In genomic region chr12:124866195-124866882, GRCh38 we compare ENCODE assay signal across 18 cellular contexts. TPM values are rescaled to one million over a fixed set of nuclear protein-coding genes. Genes with fewer than 3 reads are reported as not detected.
A peak's percentile ranks its signal among the peaks of the same experiment; 100 is the strongest.
DNase-seq lines count a peak whose midpoint lies in the region; ATAC-seq, FAIRE-seq and TF ChIP-seq lines count a peak whose summit lies in the region.
"Had no signal": no experiment of that assay in that cellular context is flagged by ENCODE, and none has a peak within 500 bp of the region (broad histone marks: within the 10 kb centered on the region; RNA-seq: fewer than 3 reads in every experiment).

No MANE protein-coding gene starts in this region.

- H3K27me3 Mint-ChIP-seq in MCF 10A (ENCODE audit: insufficient read depth, unreplicated experiment): no peaks in the 10 kb centered on the region

- TF ChIP-seq EP300 in K562 (IDR thresholded peaks at IDR 0.05; ENCODE audit: low read length): no peak

- in situ Hi-C loops in mammary epithelial cell (cut with MboI; ENCODE audit: low sequenced_read_pairs in 2 of 2) (no loop called here), Panc1 (cut with HindIII; ENCODE audit: low pct_unique_long_range_greater_than_20kb, low sequenced_read_pairs) (no loop called here), K562 (cut with MboI) (no loop called here)

- H3K36me3 ChIP-seq in mammary epithelial cell (ENCODE audit: insufficient read depth, low read length) (no peaks in the 10 kb centered on the region), Panc1 (ENCODE audit: control insufficient read depth, insufficient read depth, low read length) (no peaks in the 10 kb centered on the region), K562 (ENCODE audit: control insufficient read depth, insufficient read depth, low read length) (peaks cover 10% of the 10 kb centered on the region; the same call in 1 of the 3 replicates)

- H3K4me2 ChIP-seq in mammary epithelial cell (ENCODE audit: insufficient read depth, low read depth, low read length) (no peak overlapping the region), K562 (ENCODE audit: insufficient read depth, low read length) (peak overlapping the region; percentile 61; the same call in 1 of the 2 replicates)

- H3K4me3 ChIP-seq in mammary epithelial cell (replicated peaks in 1 of 3; ENCODE audit: insufficient read depth in 1 of 3, low read depth in 2 of 3, low read length in 3 of 3) (no peak overlapping the region), Panc1 (ENCODE audit: low read depth in 2 of 2, low read length in 2 of 2) (no peak overlapping the region), K562 (no peak overlapping the region)
- H3K4me3 ChIP-seq: SK-N-MC had no signal

- no peaks in the 10 kb centered on the region for H3K9me1 ChIP-seq in K562 (ENCODE audit: control insufficient read depth, insufficient read depth, low read length)

- H3K9me3 ChIP-seq in mammary epithelial cell (replicated peaks; ENCODE audit: insufficient read depth, low read length) (no peaks in the 10 kb centered on the region), Panc1 (ENCODE audit: control insufficient read depth, insufficient read depth, low read depth, low read length) (no peaks in the 10 kb centered on the region), K562 (replicated peaks; ENCODE audit: control insufficient read depth, insufficient read depth, low read depth, low read length) (no peaks in the 10 kb centered on the region)

- POLR2A ChIA-PET in MCF 10A (lab: Yijun Ruan, JAX): interaction anchor here (1.2 to 1.4 kb wide), 3 partner anchors 29 to 50 kb away, joined by 3 to 5 read pairs (median 4); no protein-coding TSS in a partner anchor
- POLR2A ChIA-PET in Panc1 (lab: Charles Lee): no interaction called here
- POLR2A ChIA-PET in K562 (lab: Yijun Ruan, JAX): interaction anchor here (0.7 to 1.5 kb wide), 2 partner anchors 9 to 44 kb away, joined by 4 to 8 read pairs; no protein-coding TSS in a partner anchor

- dilution Hi-C loops in mammary epithelial cell (cut with HindIII; ENCODE audit: low sequenced_read_pairs): loop anchor here (5.0 kb wide), 2 partner anchors 51 to 79 kb away; no protein-coding TSS in a partner anchor

- H4K20me1 ChIP-seq in mammary epithelial cell (ENCODE audit: insufficient read depth, low read length) (no peaks in the 10 kb centered on the region), K562 (replicated peaks; ENCODE audit: control insufficient read depth, insufficient read depth, low read length) (peaks cover 10% of the 10 kb centered on the region; the same call in 1 of the 2 replicates)

- no peak overlapping the region for H3K9ac ChIP-seq in mammary epithelial cell (ENCODE audit: insufficient read depth, low read length)
- peak overlapping the region; percentile 64 to 81; a peak in 3 of 4 replicates for H3K9ac ChIP-seq in K562 (ENCODE audit: insufficient read depth in 1 of 2, low read depth in 2 of 2, low read length in 2 of 2)

- no peak for TF ChIP-seq POLR2A in K562 (conservative IDR thresholded peaks at IDR 0.05)

- no peak overlapping the region for H2AFZ ChIP-seq in mammary epithelial cell (ENCODE audit: low read depth, low read length)
- peak overlapping the region; percentile 94 for H2AFZ ChIP-seq in K562 (ENCODE audit: low read depth, low read length)

- intact Hi-C loops in MCF 10A (cut with micrococcal nuclease): no loop called here
- intact Hi-C loops in mammary epithelial cell (cut with micrococcal nuclease): no loop called here
- intact Hi-C loops in Panc1 (cut with micrococcal nuclease; ENCODE audit: unreplicated experiment): no loop called here
- intact Hi-C loops in K562 (cut with micrococcal nuclease): no loop called here

- peaks cover 35% of the 10 kb centered on the region for H3K4me1 Mint-ChIP-seq in MCF 10A (ENCODE audit: insufficient read depth, unreplicated experiment)

- no peaks in the 10 kb centered on the region for H3K27me3 ChIP-seq in mammary epithelial cell (ENCODE audit: insufficient read depth, low read length)
- H3K27me3 ChIP-seq in Panc1 (ENCODE audit: control insufficient read depth, insufficient read depth, low read length): no peaks in the 10 kb centered on the region
- H3K27me3 ChIP-seq in K562 (ENCODE audit: control insufficient read depth in 2 of 2, insufficient read depth in 2 of 2, low read length in 2 of 2): no peaks in the 10 kb centered on the region

- CTCF ChIA-PET in MCF 10A (lab: Yijun Ruan, JAX): interaction anchor here (0.7 to 1.2 kb wide), 2 partner anchors 39 to 40 kb away, joined by 3 to 4 read pairs; no protein-coding TSS in a partner anchor
- CTCF ChIA-PET in mammary epithelial cell (lab: Charles Lee; ENCODE audit: low non-redundant PET): no interaction called here
- CTCF ChIA-PET in Panc1 (lab: Charles Lee): interaction anchor here (0.7 kb wide), 1 partner anchor 40 kb away, joined by 4 read pairs; no protein-coding TSS in a partner anchor
- CTCF ChIA-PET in K562 (lab: Yijun Ruan, JAX; ENCODE audit: low intra/inter-chr PET ratio): no interaction called here

- no peak for FAIRE-seq in K562 (lab: Jason Lieb, UNC)
- FAIRE-seq: A204.1 had no signal

- ATAC-seq in Panc1 (no peak), K562 (no peak), GM21423 (IDR thresholded peaks at IDR 0.05; ENCODE audit: unreplicated experiment) (no peak), HG02678 (IDR thresholded peaks at IDR 0.05; ENCODE audit: unreplicated experiment) (no peak), HG03571 (IDR thresholded peaks at IDR 0.05; ENCODE audit: unreplicated experiment) (no peak)
- ATAC-seq: CD8-positive, alpha-beta T cell had no signal

- BruUV-seq in MCF 10A (replicated peaks; lab: Mats Ljungman, UMichigan): no TSS peak
- no TSS peak for BruUV-seq in mammary epithelial cell (replicated peaks; lab: Mats Ljungman, UMichigan)
- BruUV-seq in Panc1 (replicated peaks; lab: Mats Ljungman, UMichigan): no TSS peak
- BruUV-seq in K562 (replicated peaks; lab: Mats Ljungman, UMichigan): no TSS peak

- H3K27ac Mint-ChIP-seq in MCF 10A (ENCODE audit: low read depth, unreplicated experiment): peak overlapping the region; percentile 20
- H3K27ac Mint-ChIP-seq: CD8-positive, alpha-beta T cell had no signal

- H3K36me3 Mint-ChIP-seq in MCF 10A (ENCODE audit: insufficient read depth, unreplicated experiment): peaks cover 10% of the 10 kb centered on the region
- H3K36me3 Mint-ChIP-seq: CD8-positive, alpha-beta T cell; IgD-negative memory B cell had no signal

- H3K4me1 ChIP-seq in mammary epithelial cell (ENCODE audit: insufficient read depth, low read length) (peaks cover 16% of the 10 kb centered on the region), Panc1 (ENCODE audit: control insufficient read depth, insufficient read depth, low read length) (peaks cover 18% of the 10 kb centered on the region), K562 (replicated peaks in 1 of 2; ENCODE audit: control insufficient read depth in 2 of 2, insufficient read depth in 2 of 2, low read length in 2 of 2) (peaks cover 56 to 62% of the 10 kb centered on the region in 2 experiments)

- TF ChIP-seq CTCF in MCF 10A (IDR thresholded peaks at IDR 0.05; ENCODE audit: unreplicated experiment) (no peak), mammary epithelial cell (conservative IDR thresholded peaks at IDR 0.05 in 1 of 2, IDR thresholded peaks at IDR 0.05 in 1 of 2; ENCODE audit: extremely low read depth in 1 of 2, insufficient read depth in 1 of 2, low read depth in 1 of 2, low read length in 2 of 2) (no peak), Panc1 (IDR thresholded peaks at IDR 0.05) (no peak), K562 (IDR thresholded peaks at IDR 0.05 in 2 of 3, conservative IDR thresholded peaks at IDR 0.05 in 1 of 3; ENCODE audit: insufficient read depth in 2 of 3, low read depth in 1 of 3, low read length in 3 of 3) (no peak)

- H3K9me3 Mint-ChIP-seq in MCF 10A (ENCODE audit: unreplicated experiment): no peaks in the 10 kb centered on the region
- H3K9me3 Mint-ChIP-seq: CD8-positive, alpha-beta T cell; IgD-negative memory B cell had no signal

- no peak for DNase-seq in MCF 10A (ENCODE audit: unreplicated experiment)
- no peak for DNase-seq in mammary epithelial cell
- DNase-seq in Panc1 (ENCODE audit: low read depth, low spot score): no peak
- no peak for DNase-seq in K562 (ENCODE audit: extremely low read depth in 1 of 4, low spot score in 3 of 4)
- no peak for DNase-seq in T-helper 9 cell
- DNase-seq: CD8-positive, alpha-beta T cell; H7; NCI-H1048; NCI-H1694 treated with DMSO at 0.1 percent for 48 hours; NK-92 treated with Interleukin-12 subunit alpha and Interleukin-12 subunit beta, amount 100 ng/mL, for 24 hours; OCI-M1; T-helper 1 cell had no signal

- no peak for TF ChIP-seq RAD21 in K562 (CRISPR knock-in tag; conservative IDR thresholded peaks at IDR 0.05 in 1 of 2, IDR thresholded peaks at IDR 0.05 in 1 of 2)

- H3K4me3 Mint-ChIP-seq in MCF 10A (ENCODE audit: unreplicated experiment): no peak overlapping the region
- H3K4me3 Mint-ChIP-seq: CD8-positive, alpha-beta T cell had no signal

- H3K27ac ChIP-seq in mammary epithelial cell (ENCODE audit: insufficient read depth, low read depth, low read length) (no peak overlapping the region), Panc1 (ENCODE audit: low read length) (peak overlapping the region; percentile 41; the same call in 1 of the 2 replicates), K562 (ENCODE audit: extremely low read depth, low read depth, low read length) (peak overlapping the region; percentile 86)
- H3K27ac ChIP-seq: SK-N-MC had no signal

- WGBS in mammary epithelial cell (ENCODE audit: low coverage, missing lambda C conversion rate): 80% methylated on average over 9 of the region's 10 CpGs
- WGBS in K562 (ENCODE audit: insufficient coverage, low coverage, missing lambda C conversion rate): 63% methylated on average over 10 of the region's 10 CpGs

- H3K79me2 ChIP-seq in mammary epithelial cell (ENCODE audit: insufficient read depth, low read length) (peaks cover 24% of the 10 kb centered on the region), K562 (ENCODE audit: control insufficient read depth, insufficient read depth, low read length) (peaks cover 28% of the 10 kb centered on the region)

RNA-seq across cellular contexts. Expression of gene SCARB1, which starts 2.7 kb away (rescaled TPM):
- total RNA-seq in MCF 10A (2022) (48.2 and 71.0 TPM in 2 replicates), mammary epithelial cell (10 to 100 TPM; 44.8 to 60.9 TPM), Panc1 (2021; ENCODE audit: unreplicated experiment) (359 TPM), K562 (2014; rRNA removed) (52.8 and 83.0 TPM in 2 replicates), K562 (2014; rRNA removed; fragmentation: Illumina TruSeq; extraction: Trizol) (30.9 and 38.4 TPM in 2 replicates), K562 (2015; rRNA removed; fragmentation: Illumina TruSeq; extraction: Trizol) (36.0 and 38.7 TPM in 2 replicates), K562 (2021) (148 and 157 TPM in 2 replicates)
- polyA plus RNA-seq in mammary epithelial cell (122 TPM), K562 (2011; rRNA removed) (81.9 and 168 TPM in 2 replicates), K562 (2014; fragmentation: Illumina TruSeq; extraction: Trizol) (143 and 152 TPM in 2 replicates), K562 (2014; fragmentation: Nextera tagmentation; extraction: Ambion mirVana) (1 to 10 TPM in 1 of 2 experiments, under 1 TPM in 1; 0.56 to 4.7 TPM), K562 (2014; rRNA removed) (79.2 and 92.6 TPM in 2 replicates)
- polyA minus RNA-seq in mammary epithelial cell: 117 TPM
- 1,007 TPM for polyA plus RNA-seq in Panc1 (2012; ENCODE audit: insufficient read length)
- 238 and 543 TPM in 2 replicates for total RNA-seq in K562 (2011; cell fraction: chromatin; rRNA removed; ENCODE audit: low replicate concordance)
- 351 and 425 TPM in 2 replicates for total RNA-seq in K562 (2011; cell fraction: nucleolus; rRNA removed)
- total RNA-seq in K562 (2011; cell fraction: nucleoplasm; rRNA removed): 354 and 357 TPM in 2 replicates
- 161 and 163 TPM in 2 replicates for polyA plus RNA-seq in K562 (2011; cell fraction: cytosol; rRNA removed)
- polyA plus RNA-seq in K562 (2011; cell fraction: nucleus; rRNA removed): 435 and 491 TPM in 2 replicates
- polyA plus RNA-seq in K562 (2012): 87.6 and 124 TPM in 2 replicates
- polyA minus RNA-seq in K562 (2011; rRNA and poly(A)+ RNA removed): 83.0 and 106 TPM in 2 replicates
- 90.2 and 100 TPM in 2 replicates for polyA minus RNA-seq in K562 (2011; cell fraction: cytosol; rRNA and poly(A)+ RNA removed)
- 82.3 and 143 TPM in 2 replicates for polyA minus RNA-seq in K562 (2011; cell fraction: nucleus; rRNA and poly(A)+ RNA removed)

RNA-seq across cellular contexts. Expression of gene UBC, which starts 48.1 kb away (rescaled TPM):
- total RNA-seq in MCF 10A (2022): 1,485 and 1,602 TPM in 2 replicates
- total RNA-seq in mammary epithelial cell: 1,000 to 10,000 TPM; 1,187 to 2,186 TPM
- polyA plus RNA-seq in mammary epithelial cell: 3,278 TPM
- 2,197 TPM for polyA minus RNA-seq in mammary epithelial cell
- 1,725 TPM for total RNA-seq in Panc1 (2021; ENCODE audit: unreplicated experiment)
- 2,683 TPM for polyA plus RNA-seq in Panc1 (2012; ENCODE audit: insufficient read length)
- total RNA-seq in K562 (2011; cell fraction: chromatin; rRNA removed; ENCODE audit: low replicate concordance): 193 and 317 TPM in 2 replicates
- 188 and 214 TPM in 2 replicates for total RNA-seq in K562 (2011; cell fraction: nucleolus; rRNA removed)
- 283 and 301 TPM in 2 replicates for total RNA-seq in K562 (2011; cell fraction: nucleoplasm; rRNA removed)
- 717 and 744 TPM in 2 replicates for total RNA-seq in K562 (2014; rRNA removed)
- 771 and 813 TPM in 2 replicates for total RNA-seq in K562 (2014; rRNA removed; fragmentation: Illumina TruSeq; extraction: Trizol)
- total RNA-seq in K562 (2015; rRNA removed; fragmentation: Illumina TruSeq; extraction: Trizol): 795 and 812 TPM in 2 replicates
- 697 and 765 TPM in 2 replicates for total RNA-seq in K562 (2021)
- polyA plus RNA-seq in K562 (2011; rRNA removed): 1,118 and 1,197 TPM in 2 replicates
- 514 and 899 TPM in 2 replicates for polyA plus RNA-seq in K562 (2011; cell fraction: cytosol; rRNA removed)
- polyA plus RNA-seq in K562 (2011; cell fraction: nucleus; rRNA removed): 518 and 627 TPM in 2 replicates
- 1,269 and 1,358 TPM in 2 replicates for polyA plus RNA-seq in K562 (2012)
- 825 and 860 TPM in 2 replicates for polyA plus RNA-seq in K562 (2014; fragmentation: Illumina TruSeq; extraction: Trizol)
- 1,000 to 10,000 TPM in 1 of 2 experiments, 100 to 1,000 TPM in 1; 927 to 1,153 TPM for polyA plus RNA-seq in K562 (2014; fragmentation: Nextera tagmentation; extraction: Ambion mirVana)
- polyA plus RNA-seq in K562 (2014; rRNA removed): 533 and 624 TPM in 2 replicates
- polyA minus RNA-seq in K562 (2011; rRNA and poly(A)+ RNA removed): 765 and 975 TPM in 2 replicates
- polyA minus RNA-seq in K562 (2011; cell fraction: cytosol; rRNA and poly(A)+ RNA removed): 543 and 602 TPM in 2 replicates
- polyA minus RNA-seq in K562 (2011; cell fraction: nucleus; rRNA and poly(A)+ RNA removed): 77.0 and 177 TPM in 2 replicates

Comparison
In these comparisons a context has a peak if more than half of its experiments do, and no peak if none do; other contexts are left out.
1. CTCF ChIA-PET loops: an anchor here in MCF 10A (0.7 to 1.2 kb wide) and Panc1 (0.7 kb wide); none called in mammary epithelial cell and K562.